Comparison of ENCODE assay signal across 9 cellular contexts in the genomic region with DNA sequence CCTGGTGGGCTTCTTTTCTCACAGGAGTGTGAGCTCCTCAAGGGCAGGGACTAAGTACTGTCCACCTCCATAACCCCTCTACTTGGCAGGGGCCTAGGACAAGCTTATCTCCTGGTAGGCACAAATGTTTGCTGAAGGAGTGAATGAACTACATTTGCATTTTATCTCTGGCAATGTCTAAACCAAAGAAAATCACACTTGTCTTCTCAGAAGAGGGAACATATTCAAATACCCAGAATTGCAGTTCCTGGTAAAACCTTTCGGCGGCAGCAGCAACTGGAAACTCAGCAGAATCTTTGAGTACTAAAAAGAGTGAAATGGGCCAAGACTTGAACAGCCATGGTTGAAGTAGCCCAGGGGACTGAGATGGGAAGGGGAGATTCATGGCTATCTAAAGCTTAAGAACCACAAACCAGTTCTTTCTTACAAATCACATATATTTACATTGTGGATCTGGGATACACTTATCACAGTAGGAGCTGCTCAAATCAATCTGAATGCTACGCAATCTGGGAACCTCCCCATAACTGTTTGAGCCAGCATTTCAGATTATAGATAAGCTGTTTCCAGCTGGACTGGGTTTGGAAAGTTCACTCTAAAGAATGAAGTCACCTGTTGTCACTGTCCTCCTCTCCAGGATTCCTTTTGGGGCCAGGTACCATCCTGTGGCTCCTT. TPM values are rescaled to one million over a fixed set of nuclear protein-coding genes. Genes with fewer than 3 reads are reported as not detected.
DNase-seq lines count a peak whose midpoint lies in the region; ATAC-seq, FAIRE-seq and TF ChIP-seq lines count a peak whose summit lies in the region.
"Had no signal": no experiment of that assay in that cellular context is flagged by ENCODE, and none has a peak within 500 bp of the region (broad histone marks: within the 10 kb centered on the region; RNA-seq: fewer than 3 reads in every experiment).

No MANE protein-coding gene starts in this region.

- DNase-seq in AG10803 (ENCODE audit: low read depth) (no peak), HFF-Myc (ENCODE audit: extremely low read depth, low read depth) (no peak), iPS-NIHi11 (ENCODE audit: low spot score) (peak; percentile 41), HTR-8/SVneo (ENCODE audit: insufficient read length, low spot score) (no peak), omental fat pad (ENCODE audit: low spot score) (no peak)
- peak; percentile 79 for DNase-seq in activated CD8-positive, alpha-beta T cell treated with anti-CD3 and anti-CD28 coated beads for 36 hours
- DNase-seq in effector CD4-positive, alpha-beta T cell = no peak

- peak; percentile 88 for ATAC-seq in activated CD8-positive, alpha-beta T cell treated with anti-CD3 and anti-CD28 coated beads for 36 hours
- ATAC-seq in GM21381 (IDR thresholded peaks at IDR 0.05; ENCODE audit: unreplicated experiment) (no peak), omental fat pad (ENCODE audit: low FRiP score) (no peak)

- FAIRE-seq in HTR-8/SVneo (lab: Jason Lieb, UNC) = no peak

- CTCF ChIA-PET in activated CD8-positive, alpha-beta T cell treated with anti-CD3 and anti-CD28 coated beads for 36 hours (lab: Charles Lee) = interaction anchor here (0.7 to 3.4 kb wide), 20 partner anchors 8 to 230 kb away, joined by 3 to 13 read pairs (median 4); a partner anchor contains a TSS

- H3K4me3 ChIP-seq in AG10803 (ENCODE audit: low read length) = no peak overlapping the region
- no peak overlapping the region for H3K4me3 ChIP-seq in HFF-Myc (replicated peaks; ENCODE audit: low read depth, low read length)
- H3K4me3 ChIP-seq: skin epidermis had no signal

- intact Hi-C loops in activated CD8-positive, alpha-beta T cell treated with anti-CD3 and anti-CD28 coated beads for 36 hours (cut with micrococcal nuclease) = no loop called here

- POLR2A ChIA-PET in activated CD8-positive, alpha-beta T cell treated with anti-CD3 and anti-CD28 coated beads for 36 hours (lab: Charles Lee) = interaction anchor here (0.8 to 3.8 kb wide), 10 partner anchors 9 to 151 kb away, joined by 3 to 18 read pairs (median 5); a partner anchor contains a TSS

- no peaks in the 10 kb centered on the region for H3K27me3 Mint-ChIP-seq in activated CD8-positive, alpha-beta T cell treated with anti-CD3 and anti-CD28 coated beads for 36 hours

- TF ChIP-seq CTCF in AG10803 (conservative IDR thresholded peaks at IDR 0.05; ENCODE audit: low read length) (peak; percentile 53), HFF-Myc (IDR thresholded peaks at IDR 0.05; ENCODE audit: low read depth, low read length, missing control alignments) (peak; percentile 21), omental fat pad (IDR thresholded peaks at IDR 0.05) (no peak)
- TF ChIP-seq CTCF in activated CD8-positive, alpha-beta T cell treated with anti-CD3 and anti-CD28 coated beads for 36 hours (IDR thresholded peaks at IDR 0.05) = peak; percentile 64

- no peaks in the 10 kb centered on the region for H3K9me3 Mint-ChIP-seq in activated CD8-positive, alpha-beta T cell treated with anti-CD3 and anti-CD28 coated beads for 36 hours

- peaks cover 25% of the 10 kb centered on the region for H3K4me1 Mint-ChIP-seq in activated CD8-positive, alpha-beta T cell treated with anti-CD3 and anti-CD28 coated beads for 36 hours (ENCODE audit: low read depth)

- H3K27ac Mint-ChIP-seq in activated CD8-positive, alpha-beta T cell treated with anti-CD3 and anti-CD28 coated beads for 36 hours = peak overlapping the region; percentile 84

- H3K4me3 Mint-ChIP-seq in activated CD8-positive, alpha-beta T cell treated with anti-CD3 and anti-CD28 coated beads for 36 hours = peak overlapping the region; percentile 25

- peaks cover 47% of the 10 kb centered on the region for H3K36me3 Mint-ChIP-seq in activated CD8-positive, alpha-beta T cell treated with anti-CD3 and anti-CD28 coated beads for 36 hours (ENCODE audit: low read depth)

RNA-seq across cellular contexts. Expression of a gene that starts 18.7 kb away (rescaled TPM):
- total RNA-seq in activated CD8-positive, alpha-beta T cell treated with anti-CD3 and anti-CD28 coated beads for 36 hours = 10 to 100 TPM; 12.3 to 12.9 TPM
- 10 to 100 TPM; 12.4 to 18.9 (median 16.1) TPM for total RNA-seq in omental fat pad

RNA-seq across cellular contexts. Expression of a gene that starts 27.7 kb away (rescaled TPM):
- 10 to 100 TPM; 28.2 to 28.5 TPM for total RNA-seq in activated CD8-positive, alpha-beta T cell treated with anti-CD3 and anti-CD28 coated beads for 36 hours
- total RNA-seq in omental fat pad = 10 to 100 TPM; 17.6 to 23.2 (median 18.7) TPM

RNA-seq across cellular contexts. Expression of a gene that starts 42.2 kb away (rescaled TPM):
- total RNA-seq in activated CD8-positive, alpha-beta T cell treated with anti-CD3 and anti-CD28 coated beads for 36 hours = 100 to 1,000 TPM; 101 to 105 TPM
- total RNA-seq in omental fat pad = 100 to 1,000 TPM; 162 to 194 (median 170) TPM

RNA-seq across cellular contexts. Expression of a gene that starts 49.9 kb away (rescaled TPM):
- total RNA-seq in activated CD8-positive, alpha-beta T cell treated with anti-CD3 and anti-CD28 coated beads for 36 hours = 1 to 10 TPM; 1.7 to 1.8 TPM
- 10 to 100 TPM; 19.9 to 43.8 (median 32.5) TPM for total RNA-seq in omental fat pad

Comparison
In these comparisons a context has a peak if more than half of its experiments do, and no peak if none do; other contexts are left out.
1. DNase-seq: peak in activated CD8-positive, alpha-beta T cell treated with anti-CD3 and anti-CD28 coated beads for 36 hours (single experiment) and iPS-NIHi11 (single experiment); none in AG10803 (single experiment), HFF-Myc (single experiment), HTR-8/SVneo (single experiment), omental fat pad (single experiment) and effector CD4-positive, alpha-beta T cell (single experiment).
2. CTCF ChIP-seq: peak in AG10803 (single experiment), HFF-Myc (single experiment) and activated CD8-positive, alpha-beta T cell treated with anti-CD3 and anti-CD28 coated beads for 36 hours (single experiment); none in omental fat pad (0 of 3).